18 cellular contexts compared by ENCODE assay signal in genomic region chr2:2938481-2938880, GRCh38.
A peak's percentile ranks its signal among the peaks of the same experiment; 100 is the strongest.
DNase-seq lines count a peak whose midpoint lies in the region; ATAC-seq, FAIRE-seq and TF ChIP-seq lines count a peak whose summit lies in the region.
"Had no signal": no experiment of that assay in that cellular context is flagged by ENCODE, and none has a peak within 500 bp of the region (broad histone marks: within the 10 kb centered on the region; RNA-seq: fewer than 3 reads in every experiment).

No MANE protein-coding gene starts in this region.

- no peak for ATAC-seq in HG03045 (IDR thresholded peaks at IDR 0.05; ENCODE audit: unreplicated experiment)

- no peaks in the 10 kb centered on the region for H3K27me3 Mint-ChIP-seq in astrocyte (ENCODE audit: low read depth, unreplicated experiment)
- peaks cover 8% of the 10 kb centered on the region for H3K27me3 Mint-ChIP-seq in type B pancreatic cell

- H3K9me3 ChIP-seq in astrocyte (ENCODE audit: insufficient read depth, low read depth, low read length), result no peaks in the 10 kb centered on the region

- in situ Hi-C loops in G401 (cut with HindIII; ENCODE audit: low sequenced_read_pairs), result no loop called here

- no peak overlapping the region for H3K4me2 ChIP-seq in astrocyte (ENCODE audit: low read length)
- H3K4me2 ChIP-seq: PC-9 had no signal

- H3K79me2 ChIP-seq in astrocyte (ENCODE audit: insufficient read depth, low read length), result no peaks in the 10 kb centered on the region

- H3K4me3 ChIP-seq in astrocyte (ENCODE audit: insufficient read depth, low read depth, low read length), result no peak overlapping the region
- H3K4me3 ChIP-seq: PC-9, SJSA1 had no signal

- H3K4me1 Mint-ChIP-seq in astrocyte (ENCODE audit: low read depth, unreplicated experiment), result peaks cover 3% of the 10 kb centered on the region
- H3K4me1 Mint-ChIP-seq in type B pancreatic cell (ENCODE audit: unreplicated experiment), result peaks cover 15% of the 10 kb centered on the region

- H3K27me3 ChIP-seq in astrocyte (ENCODE audit: insufficient read depth, low read length), result no peaks in the 10 kb centered on the region
- H3K27me3 ChIP-seq: SJSA1 had no signal

- H3K4me1 ChIP-seq in astrocyte (ENCODE audit: insufficient read depth, low read length), result no peaks in the 10 kb centered on the region
- H3K4me1 ChIP-seq: SJSA1 had no signal

- TF ChIP-seq CTCF in astrocyte (IDR thresholded peaks at IDR 0.05; ENCODE audit: insufficient read depth, low read depth, low read length) (no peak), type B pancreatic cell (conservative IDR thresholded peaks at IDR 0.05) (no peak)

- H3K36me3 ChIP-seq in astrocyte (ENCODE audit: insufficient read depth, low read length), result no peaks in the 10 kb centered on the region
- H3K36me3 ChIP-seq: SJSA1 had no signal

- H3K27ac Mint-ChIP-seq in astrocyte (ENCODE audit: unreplicated experiment) (no peak overlapping the region), type B pancreatic cell (no peak overlapping the region)

- FAIRE-seq in astrocyte (lab: Jason Lieb, UNC), result no peak

- H3K9me3 Mint-ChIP-seq in astrocyte (ENCODE audit: unreplicated experiment), result peaks cover 5% of the 10 kb centered on the region
- H3K9me3 Mint-ChIP-seq in type B pancreatic cell, result no peaks in the 10 kb centered on the region

- peak overlapping the region; percentile 34 for H3K4me3 Mint-ChIP-seq in astrocyte (ENCODE audit: unreplicated experiment)
- H3K4me3 Mint-ChIP-seq in type B pancreatic cell, result no peak overlapping the region

- no peak overlapping the region for H2AFZ ChIP-seq in astrocyte (ENCODE audit: low read depth, low read length)
- H2AFZ ChIP-seq: PC-9 had no signal

- H3K36me3 Mint-ChIP-seq in astrocyte (ENCODE audit: low read depth, unreplicated experiment) (peaks cover 2% of the 10 kb centered on the region), type B pancreatic cell (no peaks in the 10 kb centered on the region)

- no peaks in the 10 kb centered on the region for H4K20me1 ChIP-seq in astrocyte (ENCODE audit: insufficient read depth, low read length)

- peak; percentile 53 for DNase-seq in Ammon's horn (ENCODE audit: low spot score)
- peak; percentile 14 for DNase-seq in G401 (ENCODE audit: low spot score)
- DNase-seq in astrocyte (ENCODE audit: low read depth), result no peak
- peak; percentile 68 for DNase-seq in midbrain (lab: John Stamatoyannopoulos, UW)
- no peak for DNase-seq in type B pancreatic cell (ENCODE audit: extremely low spot score, unreplicated experiment)
- no peak for DNase-seq in NCI-H748 (lab: John Stamatoyannopoulos, UW; ENCODE audit: unreplicated experiment)
- no peak for DNase-seq in OCI-M1 (lab: John Stamatoyannopoulos, UW)
- DNase-seq: COR-L47, EL, GOT3, KBM-7, NCI-H1417 treated with DMSO at 0.1 percent for 48 hours, NCI-H2029, NCI-H2171, NCI-H774, PC-9 had no signal

- no peak overlapping the region for H3K9ac ChIP-seq in astrocyte (ENCODE audit: low read length)

- H3K27ac ChIP-seq in astrocyte (ENCODE audit: low read depth, low read length), result no peak overlapping the region
- H3K27ac ChIP-seq: PC-9, SJSA1 had no signal

Comparison
In these comparisons a context has a peak if more than half of its experiments do, and no peak if none do; other contexts are left out.
1. DNase-seq: peak in Ammon's horn (single experiment), G401 (single experiment) and midbrain (single experiment); none in astrocyte (single experiment), type B pancreatic cell (single experiment), NCI-H748 (single experiment) and OCI-M1 (single experiment).